ENCODE assay signal across 10 cellular contexts in genomic region chr13:21330126-21330861, GRCh38.
A peak's percentile ranks its signal among the peaks of the same experiment; 100 is the strongest.
DNase-seq lines count a peak whose midpoint lies in the region; ATAC-seq and TF ChIP-seq lines count a peak whose summit lies in the region.
"Had no signal": no experiment of that assay in that cellular context is flagged by ENCODE, and none has a peak within 500 bp of the region (broad histone marks: within the 10 kb centered on the region; RNA-seq: fewer than 3 reads in every experiment).

No MANE protein-coding gene starts in this region.

- DNase-seq in iris pigment epithelial cell (ENCODE audit: low read depth): peak; percentile 33
- no peak for DNase-seq in NCI-H2081 treated with DMSO at 0.1 percent for 48 hours (lab: John Stamatoyannopoulos, UW)
- DNase-seq in NCI-H1092 treated with DMSO at 0.1 percent for 48 hours (lab: John Stamatoyannopoulos, UW): no peak
- DNase-seq in progenitor cell of endocrine pancreas (ENCODE audit: low spot score, unreplicated experiment): no peak
- no peak for DNase-seq in colonic mucosa
- DNase-seq: OCI-M1 had no signal

- H3K9me3 ChIP-seq in colonic mucosa: no peaks in the 10 kb centered on the region

- intact Hi-C loops in colonic mucosa (cut with DNase I): no loop called here

- no peaks in the 10 kb centered on the region for H3K9me3 Mint-ChIP-seq in progenitor cell of endocrine pancreas (ENCODE audit: low read depth)

- no peak overlapping the region for H3K27ac Mint-ChIP-seq in progenitor cell of endocrine pancreas
- H3K27ac Mint-ChIP-seq: GM23338 had no signal

- peaks cover 13% of the 10 kb centered on the region for H3K4me1 Mint-ChIP-seq in progenitor cell of endocrine pancreas (ENCODE audit: low read depth)

- no peaks in the 10 kb centered on the region for H3K36me3 Mint-ChIP-seq in progenitor cell of endocrine pancreas (ENCODE audit: insufficient read depth)

- no peaks in the 10 kb centered on the region for H3K27me3 ChIP-seq in colonic mucosa

- no peak overlapping the region for H3K4me3 Mint-ChIP-seq in progenitor cell of endocrine pancreas (ENCODE audit: low read depth)

- H3K27ac ChIP-seq in colonic mucosa: no peak overlapping the region

- peaks cover 17% of the 10 kb centered on the region for H3K27me3 Mint-ChIP-seq in progenitor cell of endocrine pancreas

- TF ChIP-seq CTCF in progenitor cell of endocrine pancreas (IDR thresholded peaks at IDR 0.05; ENCODE audit: unreplicated experiment): no peak
- no peak for TF ChIP-seq CTCF in colonic mucosa (IDR thresholded peaks at IDR 0.05)

- ATAC-seq in GM18867 (IDR thresholded peaks at IDR 0.05; ENCODE audit: unreplicated experiment) (peak; percentile 87), GM21576 (IDR thresholded peaks at IDR 0.05; ENCODE audit: unreplicated experiment) (peak; percentile 82), HG03460 (IDR thresholded peaks at IDR 0.05; ENCODE audit: unreplicated experiment) (peak; percentile 86)
- ATAC-seq: GM23338 had no signal

- no peak overlapping the region for H3K4me3 ChIP-seq in colonic mucosa
- H3K4me3 ChIP-seq: GM23338 had no signal

- no peaks in the 10 kb centered on the region for H3K4me1 ChIP-seq in colonic mucosa

- H3K36me3 ChIP-seq in colonic mucosa: no peaks in the 10 kb centered on the region

- no peak overlapping the region for H3K9ac ChIP-seq in colonic mucosa (ENCODE audit: low read depth in 2 of 2, low read length in 2 of 2)
